1 cellular context compared by ENCODE assay signal in the genomic region with DNA sequence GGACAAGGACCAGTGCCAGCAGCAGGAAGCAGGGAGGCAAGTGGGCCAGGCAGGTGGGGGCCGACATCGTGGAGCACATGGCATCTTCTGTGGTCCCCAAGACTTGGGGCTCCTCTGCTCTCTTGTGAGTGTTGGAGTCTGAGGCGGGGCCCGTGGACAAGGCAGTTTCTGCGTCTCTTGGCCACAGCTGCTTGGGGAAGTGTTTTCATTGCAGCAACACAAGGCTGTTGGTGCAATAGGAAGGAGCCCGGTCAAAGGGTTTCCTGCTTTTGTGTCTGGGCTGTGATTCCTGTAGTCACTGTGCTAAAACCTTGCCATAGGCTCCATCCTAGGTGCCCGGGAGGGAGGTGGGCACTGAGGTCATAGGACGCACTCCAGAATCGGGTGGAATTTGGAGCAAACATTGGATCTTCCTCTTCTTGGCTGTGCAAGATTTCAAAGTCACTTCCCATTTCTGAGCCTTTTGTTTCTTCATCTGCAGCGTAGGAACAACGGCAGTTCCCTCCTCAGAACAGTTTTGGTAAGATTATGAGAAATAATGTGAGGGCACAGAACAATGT.
TF ChIP-seq lines count a peak whose summit lies in the region.

A gene (minus strand): TSS at position 140 of the 560 bp plus-strand sequence. CDS start 61 bp downstream, at position 79.

TF ChIP-seq in GM23338, 12 proteins besides CTCF, POLR2A, EP300 and RAD21:
- TF ChIP-seq, protein P1, sequence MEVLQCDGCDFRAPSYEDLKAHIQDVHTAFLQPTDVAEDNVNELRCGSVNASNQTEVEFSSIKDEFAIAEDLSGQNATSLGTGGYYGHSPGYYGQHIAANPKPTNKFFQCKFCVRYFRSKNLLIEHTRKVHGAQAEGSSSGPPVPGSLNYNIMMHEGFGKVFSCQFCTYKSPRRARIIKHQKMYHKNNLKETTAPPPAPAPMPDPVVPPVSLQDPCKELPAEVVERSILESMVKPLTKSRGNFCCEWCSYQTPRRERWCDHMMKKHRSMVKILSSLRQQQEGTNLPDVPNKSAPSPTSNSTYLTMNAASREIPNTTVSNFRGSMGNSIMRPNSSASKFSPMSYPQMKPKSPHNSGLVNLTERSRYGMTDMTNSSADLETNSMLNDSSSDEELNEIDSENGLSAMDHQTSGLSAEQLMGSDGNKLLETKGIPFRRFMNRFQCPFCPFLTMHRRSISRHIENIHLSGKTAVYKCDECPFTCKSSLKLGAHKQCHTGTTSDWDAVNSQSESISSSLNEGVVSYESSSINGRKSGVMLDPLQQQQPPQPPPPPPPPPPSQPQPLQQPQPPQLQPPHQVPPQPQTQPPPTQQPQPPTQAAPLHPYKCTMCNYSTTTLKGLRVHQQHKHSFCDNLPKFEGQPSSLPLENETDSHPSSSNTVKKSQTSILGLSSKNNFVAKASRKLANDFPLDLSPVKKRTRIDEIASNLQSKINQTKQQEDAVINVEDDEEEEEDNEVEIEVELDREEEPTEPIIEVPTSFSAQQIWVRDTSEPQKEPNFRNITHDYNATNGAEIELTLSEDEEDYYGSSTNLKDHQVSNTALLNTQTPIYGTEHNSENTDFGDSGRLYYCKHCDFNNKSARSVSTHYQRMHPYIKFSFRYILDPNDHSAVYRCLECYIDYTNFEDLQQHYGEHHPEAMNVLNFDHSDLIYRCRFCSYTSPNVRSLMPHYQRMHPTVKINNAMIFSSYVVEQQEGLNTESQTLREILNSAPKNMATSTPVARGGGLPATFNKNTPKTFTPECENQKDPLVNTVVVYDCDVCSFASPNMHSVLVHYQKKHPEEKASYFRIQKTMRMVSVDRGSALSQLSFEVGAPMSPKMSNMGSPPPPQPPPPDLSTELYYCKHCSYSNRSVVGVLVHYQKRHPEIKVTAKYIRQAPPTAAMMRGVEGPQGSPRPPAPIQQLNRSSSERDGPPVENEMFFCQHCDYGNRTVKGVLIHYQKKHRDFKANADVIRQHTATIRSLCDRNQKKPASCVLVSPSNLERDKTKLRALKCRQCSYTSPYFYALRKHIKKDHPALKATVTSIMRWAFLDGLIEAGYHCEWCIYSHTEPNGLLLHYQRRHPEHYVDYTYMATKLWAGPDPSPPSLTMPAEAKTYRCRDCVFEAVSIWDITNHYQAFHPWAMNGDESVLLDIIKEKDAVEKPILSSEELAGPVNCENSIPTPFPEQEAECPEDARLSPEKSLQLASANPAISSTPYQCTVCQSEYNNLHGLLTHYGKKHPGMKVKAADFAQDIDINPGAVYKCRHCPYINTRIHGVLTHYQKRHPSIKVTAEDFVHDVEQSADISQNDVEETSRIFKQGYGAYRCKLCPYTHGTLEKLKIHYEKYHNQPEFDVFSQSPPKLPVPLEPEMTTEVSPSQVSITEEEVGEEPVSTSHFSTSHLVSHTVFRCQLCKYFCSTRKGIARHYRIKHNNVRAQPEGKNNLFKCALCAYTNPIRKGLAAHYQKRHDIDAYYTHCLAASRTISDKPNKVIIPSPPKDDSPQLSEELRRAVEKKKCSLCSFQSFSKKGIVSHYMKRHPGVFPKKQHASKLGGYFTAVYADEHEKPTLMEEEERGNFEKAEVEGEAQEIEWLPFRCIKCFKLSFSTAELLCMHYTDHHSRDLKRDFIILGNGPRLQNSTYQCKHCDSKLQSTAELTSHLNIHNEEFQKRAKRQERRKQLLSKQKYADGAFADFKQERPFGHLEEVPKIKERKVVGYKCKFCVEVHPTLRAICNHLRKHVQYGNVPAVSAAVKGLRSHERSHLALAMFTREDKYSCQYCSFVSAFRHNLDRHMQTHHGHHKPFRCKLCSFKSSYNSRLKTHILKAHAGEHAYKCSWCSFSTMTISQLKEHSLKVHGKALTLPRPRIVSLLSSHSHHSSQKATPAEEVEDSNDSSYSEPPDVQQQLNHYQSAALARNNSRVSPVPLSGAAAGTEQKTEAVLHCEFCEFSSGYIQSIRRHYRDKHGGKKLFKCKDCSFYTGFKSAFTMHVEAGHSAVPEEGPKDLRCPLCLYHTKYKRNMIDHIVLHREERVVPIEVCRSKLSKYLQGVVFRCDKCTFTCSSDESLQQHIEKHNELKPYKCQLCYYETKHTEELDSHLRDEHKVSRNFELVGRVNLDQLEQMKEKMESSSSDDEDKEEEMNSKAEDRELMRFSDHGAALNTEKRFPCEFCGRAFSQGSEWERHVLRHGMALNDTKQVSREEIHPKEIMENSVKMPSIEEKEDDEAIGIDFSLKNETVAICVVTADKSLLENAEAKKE (CRISPR knock-in tag; IDR thresholded peaks at IDR 0.05), result no peak
- TF ChIP-seq, protein P2, sequence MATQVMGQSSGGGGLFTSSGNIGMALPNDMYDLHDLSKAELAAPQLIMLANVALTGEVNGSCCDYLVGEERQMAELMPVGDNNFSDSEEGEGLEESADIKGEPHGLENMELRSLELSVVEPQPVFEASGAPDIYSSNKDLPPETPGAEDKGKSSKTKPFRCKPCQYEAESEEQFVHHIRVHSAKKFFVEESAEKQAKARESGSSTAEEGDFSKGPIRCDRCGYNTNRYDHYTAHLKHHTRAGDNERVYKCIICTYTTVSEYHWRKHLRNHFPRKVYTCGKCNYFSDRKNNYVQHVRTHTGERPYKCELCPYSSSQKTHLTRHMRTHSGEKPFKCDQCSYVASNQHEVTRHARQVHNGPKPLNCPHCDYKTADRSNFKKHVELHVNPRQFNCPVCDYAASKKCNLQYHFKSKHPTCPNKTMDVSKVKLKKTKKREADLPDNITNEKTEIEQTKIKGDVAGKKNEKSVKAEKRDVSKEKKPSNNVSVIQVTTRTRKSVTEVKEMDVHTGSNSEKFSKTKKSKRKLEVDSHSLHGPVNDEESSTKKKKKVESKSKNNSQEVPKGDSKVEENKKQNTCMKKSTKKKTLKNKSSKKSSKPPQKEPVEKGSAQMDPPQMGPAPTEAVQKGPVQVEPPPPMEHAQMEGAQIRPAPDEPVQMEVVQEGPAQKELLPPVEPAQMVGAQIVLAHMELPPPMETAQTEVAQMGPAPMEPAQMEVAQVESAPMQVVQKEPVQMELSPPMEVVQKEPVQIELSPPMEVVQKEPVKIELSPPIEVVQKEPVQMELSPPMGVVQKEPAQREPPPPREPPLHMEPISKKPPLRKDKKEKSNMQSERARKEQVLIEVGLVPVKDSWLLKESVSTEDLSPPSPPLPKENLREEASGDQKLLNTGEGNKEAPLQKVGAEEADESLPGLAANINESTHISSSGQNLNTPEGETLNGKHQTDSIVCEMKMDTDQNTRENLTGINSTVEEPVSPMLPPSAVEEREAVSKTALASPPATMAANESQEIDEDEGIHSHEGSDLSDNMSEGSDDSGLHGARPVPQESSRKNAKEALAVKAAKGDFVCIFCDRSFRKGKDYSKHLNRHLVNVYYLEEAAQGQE (IDR thresholded peaks at IDR 0.05; ENCODE audit: unreplicated experiment), result no peak
- no peak for TF ChIP-seq ZNF331 (CRISPR knock-in tag; IDR thresholded peaks at IDR 0.05; ENCODE audit: low read depth)
- no peak for TF ChIP-seq ZNF114 (CRISPR knock-in tag; IDR thresholded peaks at IDR 0.05)
- no peak for TF ChIP-seq EZH2 (IDR thresholded peaks at IDR 0.05; ENCODE audit: low read depth, unreplicated experiment)
- TF ChIP-seq JUNB (IDR thresholded peaks at IDR 0.05; ENCODE audit: unreplicated experiment), result no peak
